ENCODE assay signal across 1 cellular context in the genomic region with DNA sequence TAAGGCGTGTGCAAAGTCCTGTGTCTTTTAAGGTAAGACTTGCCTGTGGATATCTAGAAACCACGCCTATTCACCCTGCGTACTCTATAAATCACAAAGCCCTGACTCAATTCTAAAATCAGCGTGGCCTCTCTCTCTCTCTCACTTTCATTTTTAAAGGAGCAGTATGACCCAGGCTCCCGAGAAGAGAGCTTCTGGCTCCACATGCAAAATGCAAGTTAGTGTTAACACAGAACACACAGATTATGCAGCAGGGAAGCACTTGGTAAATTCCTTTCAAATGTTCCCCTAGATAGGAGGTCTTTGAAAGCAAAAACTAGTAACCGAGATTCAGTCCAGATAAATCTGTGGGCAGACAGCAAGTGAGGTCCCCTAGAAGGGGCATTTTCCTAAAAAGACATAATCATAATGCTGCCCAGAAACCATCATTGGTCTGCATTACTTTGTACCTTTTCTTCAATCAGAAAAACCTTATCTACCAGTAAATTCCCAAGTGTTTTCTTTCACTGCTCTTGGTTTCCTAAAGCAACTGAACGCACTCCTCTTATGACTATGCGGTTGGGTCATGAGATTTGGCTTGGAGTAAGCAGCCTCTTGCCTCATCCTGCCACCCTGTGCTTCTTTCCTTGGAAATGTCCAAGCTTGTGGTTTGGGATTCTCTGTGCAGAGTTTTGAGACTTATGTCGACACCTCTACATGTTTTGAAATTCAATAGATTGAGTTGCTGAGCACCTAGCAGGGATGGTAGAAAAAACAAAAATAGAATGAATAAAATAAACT.
TF ChIP-seq lines count a peak whose summit lies in the region.

No MANE protein-coding gene starts in this region.

TF ChIP-seq in GM12878, 131 proteins besides CTCF, POLR2A, EP300 and RAD21 (continued from another document):
- TF ChIP-seq, protein P1, sequence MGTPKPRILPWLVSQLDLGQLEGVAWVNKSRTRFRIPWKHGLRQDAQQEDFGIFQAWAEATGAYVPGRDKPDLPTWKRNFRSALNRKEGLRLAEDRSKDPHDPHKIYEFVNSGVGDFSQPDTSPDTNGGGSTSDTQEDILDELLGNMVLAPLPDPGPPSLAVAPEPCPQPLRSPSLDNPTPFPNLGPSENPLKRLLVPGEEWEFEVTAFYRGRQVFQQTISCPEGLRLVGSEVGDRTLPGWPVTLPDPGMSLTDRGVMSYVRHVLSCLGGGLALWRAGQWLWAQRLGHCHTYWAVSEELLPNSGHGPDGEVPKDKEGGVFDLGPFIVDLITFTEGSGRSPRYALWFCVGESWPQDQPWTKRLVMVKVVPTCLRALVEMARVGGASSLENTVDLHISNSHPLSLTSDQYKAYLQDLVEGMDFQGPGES (IDR thresholded peaks at IDR 0.05): no peak
- TF ChIP-seq, protein P2, sequence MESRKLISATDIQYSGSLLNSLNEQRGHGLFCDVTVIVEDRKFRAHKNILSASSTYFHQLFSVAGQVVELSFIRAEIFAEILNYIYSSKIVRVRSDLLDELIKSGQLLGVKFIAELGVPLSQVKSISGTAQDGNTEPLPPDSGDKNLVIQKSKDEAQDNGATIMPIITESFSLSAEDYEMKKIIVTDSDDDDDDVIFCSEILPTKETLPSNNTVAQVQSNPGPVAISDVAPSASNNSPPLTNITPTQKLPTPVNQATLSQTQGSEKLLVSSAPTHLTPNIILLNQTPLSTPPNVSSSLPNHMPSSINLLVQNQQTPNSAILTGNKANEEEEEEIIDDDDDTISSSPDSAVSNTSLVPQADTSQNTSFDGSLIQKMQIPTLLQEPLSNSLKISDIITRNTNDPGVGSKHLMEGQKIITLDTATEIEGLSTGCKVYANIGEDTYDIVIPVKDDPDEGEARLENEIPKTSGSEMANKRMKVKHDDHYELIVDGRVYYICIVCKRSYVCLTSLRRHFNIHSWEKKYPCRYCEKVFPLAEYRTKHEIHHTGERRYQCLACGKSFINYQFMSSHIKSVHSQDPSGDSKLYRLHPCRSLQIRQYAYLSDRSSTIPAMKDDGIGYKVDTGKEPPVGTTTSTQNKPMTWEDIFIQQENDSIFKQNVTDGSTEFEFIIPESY (IDR thresholded peaks at IDR 0.05): no peak
- no peak for TF ChIP-seq CHD1 (IDR thresholded peaks at IDR 0.05; ENCODE audit: low read depth, low read length)
- TF ChIP-seq PAX5 (IDR thresholded peaks at IDR 0.05; ENCODE audit: borderline replicate concordance, low read depth, low read length): 0 out of 2 replicates have a peak, but pooled peaks have one; percentile 67
- TF ChIP-seq POU2F2 (IDR thresholded peaks at IDR 0.05; ENCODE audit: borderline replicate concordance, low read depth, low read length): no peak
- TF ChIP-seq ZBED1 (IDR thresholded peaks at IDR 0.05; ENCODE audit: borderline replicate concordance): peak; percentile 62; the same call in 1 of the 2 replicates
- TF ChIP-seq BCL11A (IDR thresholded peaks at IDR 0.05; ENCODE audit: low read depth, low read length): peak; percentile 87
- no peak for TF ChIP-seq CBFB (IDR thresholded peaks at IDR 0.05; ENCODE audit: low read depth)
- peak; percentile 15 for TF ChIP-seq SP1 (IDR thresholded peaks at IDR 0.05; ENCODE audit: low read depth, low read length)
- TF ChIP-seq, protein P3, sequence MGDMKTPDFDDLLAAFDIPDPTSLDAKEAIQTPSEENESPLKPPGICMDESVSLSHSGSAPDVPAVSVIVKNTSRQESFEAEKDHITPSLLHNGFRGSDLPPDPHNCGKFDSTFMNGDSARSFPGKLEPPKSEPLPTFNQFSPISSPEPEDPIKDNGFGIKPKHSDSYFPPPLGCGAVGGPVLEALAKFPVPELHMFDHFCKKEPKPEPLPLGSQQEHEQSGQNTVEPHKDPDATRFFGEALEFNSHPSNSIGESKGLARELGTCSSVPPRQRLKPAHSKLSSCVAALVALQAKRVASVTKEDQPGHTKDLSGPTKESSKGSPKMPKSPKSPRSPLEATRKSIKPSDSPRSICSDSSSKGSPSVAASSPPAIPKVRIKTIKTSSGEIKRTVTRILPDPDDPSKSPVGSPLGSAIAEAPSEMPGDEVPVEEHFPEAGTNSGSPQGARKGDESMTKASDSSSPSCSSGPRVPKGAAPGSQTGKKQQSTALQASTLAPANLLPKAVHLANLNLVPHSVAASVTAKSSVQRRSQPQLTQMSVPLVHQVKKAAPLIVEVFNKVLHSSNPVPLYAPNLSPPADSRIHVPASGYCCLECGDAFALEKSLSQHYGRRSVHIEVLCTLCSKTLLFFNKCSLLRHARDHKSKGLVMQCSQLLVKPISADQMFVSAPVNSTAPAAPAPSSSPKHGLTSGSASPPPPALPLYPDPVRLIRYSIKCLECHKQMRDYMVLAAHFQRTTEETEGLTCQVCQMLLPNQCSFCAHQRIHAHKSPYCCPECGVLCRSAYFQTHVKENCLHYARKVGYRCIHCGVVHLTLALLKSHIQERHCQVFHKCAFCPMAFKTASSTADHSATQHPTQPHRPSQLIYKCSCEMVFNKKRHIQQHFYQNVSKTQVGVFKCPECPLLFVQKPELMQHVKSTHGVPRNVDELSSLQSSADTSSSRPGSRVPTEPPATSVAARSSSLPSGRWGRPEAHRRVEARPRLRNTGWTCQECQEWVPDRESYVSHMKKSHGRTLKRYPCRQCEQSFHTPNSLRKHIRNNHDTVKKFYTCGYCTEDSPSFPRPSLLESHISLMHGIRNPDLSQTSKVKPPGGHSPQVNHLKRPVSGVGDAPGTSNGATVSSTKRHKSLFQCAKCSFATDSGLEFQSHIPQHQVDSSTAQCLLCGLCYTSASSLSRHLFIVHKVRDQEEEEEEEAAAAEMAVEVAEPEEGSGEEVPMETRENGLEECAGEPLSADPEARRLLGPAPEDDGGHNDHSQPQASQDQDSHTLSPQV (IDR thresholded peaks at IDR 0.05): no peak
- TF ChIP-seq, protein P4, sequence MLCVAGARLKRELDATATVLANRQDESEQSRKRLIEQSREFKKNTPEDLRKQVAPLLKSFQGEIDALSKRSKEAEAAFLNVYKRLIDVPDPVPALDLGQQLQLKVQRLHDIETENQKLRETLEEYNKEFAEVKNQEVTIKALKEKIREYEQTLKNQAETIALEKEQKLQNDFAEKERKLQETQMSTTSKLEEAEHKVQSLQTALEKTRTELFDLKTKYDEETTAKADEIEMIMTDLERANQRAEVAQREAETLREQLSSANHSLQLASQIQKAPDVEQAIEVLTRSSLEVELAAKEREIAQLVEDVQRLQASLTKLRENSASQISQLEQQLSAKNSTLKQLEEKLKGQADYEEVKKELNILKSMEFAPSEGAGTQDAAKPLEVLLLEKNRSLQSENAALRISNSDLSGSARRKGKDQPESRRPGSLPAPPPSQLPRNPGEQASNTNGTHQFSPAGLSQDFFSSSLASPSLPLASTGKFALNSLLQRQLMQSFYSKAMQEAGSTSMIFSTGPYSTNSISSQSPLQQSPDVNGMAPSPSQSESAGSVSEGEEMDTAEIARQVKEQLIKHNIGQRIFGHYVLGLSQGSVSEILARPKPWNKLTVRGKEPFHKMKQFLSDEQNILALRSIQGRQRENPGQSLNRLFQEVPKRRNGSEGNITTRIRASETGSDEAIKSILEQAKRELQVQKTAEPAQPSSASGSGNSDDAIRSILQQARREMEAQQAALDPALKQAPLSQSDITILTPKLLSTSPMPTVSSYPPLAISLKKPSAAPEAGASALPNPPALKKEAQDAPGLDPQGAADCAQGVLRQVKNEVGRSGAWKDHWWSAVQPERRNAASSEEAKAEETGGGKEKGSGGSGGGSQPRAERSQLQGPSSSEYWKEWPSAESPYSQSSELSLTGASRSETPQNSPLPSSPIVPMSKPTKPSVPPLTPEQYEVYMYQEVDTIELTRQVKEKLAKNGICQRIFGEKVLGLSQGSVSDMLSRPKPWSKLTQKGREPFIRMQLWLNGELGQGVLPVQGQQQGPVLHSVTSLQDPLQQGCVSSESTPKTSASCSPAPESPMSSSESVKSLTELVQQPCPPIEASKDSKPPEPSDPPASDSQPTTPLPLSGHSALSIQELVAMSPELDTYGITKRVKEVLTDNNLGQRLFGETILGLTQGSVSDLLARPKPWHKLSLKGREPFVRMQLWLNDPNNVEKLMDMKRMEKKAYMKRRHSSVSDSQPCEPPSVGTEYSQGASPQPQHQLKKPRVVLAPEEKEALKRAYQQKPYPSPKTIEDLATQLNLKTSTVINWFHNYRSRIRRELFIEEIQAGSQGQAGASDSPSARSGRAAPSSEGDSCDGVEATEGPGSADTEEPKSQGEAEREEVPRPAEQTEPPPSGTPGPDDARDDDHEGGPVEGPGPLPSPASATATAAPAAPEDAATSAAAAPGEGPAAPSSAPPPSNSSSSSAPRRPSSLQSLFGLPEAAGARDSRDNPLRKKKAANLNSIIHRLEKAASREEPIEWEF (IDR thresholded peaks at IDR 0.05; ENCODE audit: insufficient replicate concordance, low read depth, low read length): no peak
- TF ChIP-seq, protein P5, sequence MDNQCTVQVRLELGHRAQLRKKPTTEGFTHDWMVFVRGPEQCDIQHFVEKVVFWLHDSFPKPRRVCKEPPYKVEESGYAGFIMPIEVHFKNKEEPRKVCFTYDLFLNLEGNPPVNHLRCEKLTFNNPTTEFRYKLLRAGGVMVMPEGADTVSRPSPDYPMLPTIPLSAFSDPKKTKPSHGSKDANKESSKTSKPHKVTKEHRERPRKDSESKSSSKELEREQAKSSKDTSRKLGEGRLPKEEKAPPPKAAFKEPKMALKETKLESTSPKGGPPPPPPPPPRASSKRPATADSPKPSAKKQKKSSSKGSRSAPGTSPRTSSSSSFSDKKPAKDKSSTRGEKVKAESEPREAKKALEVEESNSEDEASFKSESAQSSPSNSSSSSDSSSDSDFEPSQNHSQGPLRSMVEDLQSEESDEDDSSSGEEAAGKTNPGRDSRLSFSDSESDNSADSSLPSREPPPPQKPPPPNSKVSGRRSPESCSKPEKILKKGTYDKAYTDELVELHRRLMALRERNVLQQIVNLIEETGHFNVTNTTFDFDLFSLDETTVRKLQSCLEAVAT (IDR thresholded peaks at IDR 0.05): no peak
- peak; percentile 99 for TF ChIP-seq IRF4 (IDR thresholded peaks at IDR 0.05; ENCODE audit: low read depth, low read length)
- no peak for TF ChIP-seq CHD4 (IDR thresholded peaks at IDR 0.05)
- TF ChIP-seq HDGF (IDR thresholded peaks at IDR 0.05): no peak
- no peak for TF ChIP-seq NR2C2 (IDR thresholded peaks at IDR 0.05; ENCODE audit: borderline replicate concordance, control insufficient read depth, insufficient read length, low read depth)
- peak; percentile 47; the same call in 1 of the 2 replicates for TF ChIP-seq GABPA (IDR thresholded peaks at IDR 0.05; ENCODE audit: low read depth)
- TF ChIP-seq BHLHE40 (IDR thresholded peaks at IDR 0.05; ENCODE audit: borderline replicate concordance in 1 of 2, low read depth in 2 of 2, low read length in 1 of 2): peak; percentile 50 to 54; a peak in 2 of 4 replicates
- TF ChIP-seq NFIC (IDR thresholded peaks at IDR 0.05; ENCODE audit: low read depth, low read length): peak; percentile 91
- TF ChIP-seq RB1 (IDR thresholded peaks at IDR 0.05; ENCODE audit: borderline replicate concordance): no peak
- TF ChIP-seq SIX5 (IDR thresholded peaks at IDR 0.05; ENCODE audit: low read depth, low read length, severe bottlenecking): no peak
- peak; percentile 53; the same call in 1 of the 2 replicates for TF ChIP-seq TAF1 (IDR thresholded peaks at IDR 0.05; ENCODE audit: borderline replicate concordance, low read depth, low read length)
- TF ChIP-seq SPI1 (IDR thresholded peaks at IDR 0.05; ENCODE audit: borderline replicate concordance, insufficient read depth, low read depth, low read length): no peak
- TF ChIP-seq RFX5 (IDR thresholded peaks at IDR 0.05; ENCODE audit: low read depth, low read length): no peak
- TF ChIP-seq FOXM1 (IDR thresholded peaks at IDR 0.05; ENCODE audit: low read depth, low read length): peak; percentile 75
- peak; percentile 45; the same call in 1 of the 2 replicates for TF ChIP-seq MTA3 (IDR thresholded peaks at IDR 0.05; ENCODE audit: borderline replicate concordance, low read length)
- TF ChIP-seq NR2F1 (conservative IDR thresholded peaks at IDR 0.05): peak; percentile 61; the same call in 1 of the 2 replicates
